9 cellular contexts compared by ENCODE assay signal in genomic region chr3:37974121-37974927, GRCh38. TPM values are rescaled to one million over a fixed set of nuclear protein-coding genes. Genes with fewer than 3 reads are reported as not detected.
DNase-seq lines count a peak whose midpoint lies in the region; ATAC-seq and TF ChIP-seq lines count a peak whose summit lies in the region.
"Had no signal": no experiment of that assay in that cellular context is flagged by ENCODE, and none has a peak within 500 bp of the region (broad histone marks: within the 10 kb centered on the region; RNA-seq: fewer than 3 reads in every experiment).

No MANE protein-coding gene starts in this region.

- peak; percentile 70 for TF ChIP-seq RAD21 in SK-N-SH (IDR thresholded peaks at IDR 0.05; ENCODE audit: low read length)

- intact Hi-C loops in CD4-positive, alpha-beta memory T cell (cut with micrococcal nuclease), result loop anchor here (1.0 kb wide), 5 partner anchors 29 to 681 kb away; partner anchors contain the start of gene XYLB
- intact Hi-C loops in left cardiac atrium (cut with DNase I), result no loop called here
- intact Hi-C loops in sigmoid colon (cut with DNase I), result no loop called here

- peak overlapping the region in 3 of 7 donors; percentile 59 to 84 (median 81) for H3K27ac Mint-ChIP-seq in CD4-positive, alpha-beta memory T cell
- no peak overlapping the region for H3K27ac Mint-ChIP-seq in activated naive CD8-positive, alpha-beta T cell treated with anti-CD3 and anti-CD28 coated beads, Interleukin-2, amount 10 ng/mL, durations not matched to agents 7 days and 5 days

- H3K9me3 Mint-ChIP-seq in CD4-positive, alpha-beta memory T cell, result no peaks in the 10 kb centered on the region
- H3K9me3 Mint-ChIP-seq in activated naive CD8-positive, alpha-beta T cell treated with anti-CD3 and anti-CD28 coated beads, Interleukin-2, amount 10 ng/mL, durations not matched to agents 7 days and 5 days, result no peaks in the 10 kb centered on the region

- no peak overlapping the region for H2AFZ ChIP-seq in SK-N-SH (ENCODE audit: low read depth)

- ATAC-seq in HG03378 (IDR thresholded peaks at IDR 0.05; ENCODE audit: unreplicated experiment) (peak; percentile 87), left cardiac atrium (peak; percentile 74 to 87), GM21717 (IDR thresholded peaks at IDR 0.05; ENCODE audit: unreplicated experiment) (no peak)
- peak; percentile 95 for ATAC-seq in activated naive CD8-positive, alpha-beta T cell treated with anti-CD3 and anti-CD28 coated beads, Interleukin-2, amount 10 ng/mL, durations not matched to agents 7 days and 5 days (ENCODE audit: low read depth)

- DNase-seq in CD4-positive, alpha-beta memory T cell, result peak; percentile 62 to 73 (median 69)
- DNase-seq in GM19238 (ENCODE audit: insufficient read length, low spot score) (peak; percentile 51), SK-N-SH (peak; percentile 78), left cardiac atrium (peak; percentile 63), sigmoid colon (no peak)
- DNase-seq in activated naive CD8-positive, alpha-beta T cell treated with anti-CD3 and anti-CD28 coated beads, Interleukin-2, amount 10 ng/mL, durations not matched to agents 7 days and 5 days, result peak; percentile 65

- H3K9me2 ChIP-seq in SK-N-SH, result no peaks in the 10 kb centered on the region

- H3K9ac ChIP-seq in SK-N-SH, result no peak overlapping the region

- H3K4me2 ChIP-seq in SK-N-SH, result no peak overlapping the region

- H3K4me3 Mint-ChIP-seq in CD4-positive, alpha-beta memory T cell, result no peak overlapping the region
- H3K4me3 Mint-ChIP-seq in activated naive CD8-positive, alpha-beta T cell treated with anti-CD3 and anti-CD28 coated beads, Interleukin-2, amount 10 ng/mL, durations not matched to agents 7 days and 5 days, result no peak overlapping the region

- no peak for TF ChIP-seq POLR2A in sigmoid colon (IDR thresholded peaks at IDR 0.05)

- TF ChIP-seq EP300 in SK-N-SH (IDR thresholded peaks at IDR 0.05; ENCODE audit: borderline replicate concordance in 1 of 2, low read depth in 1 of 2, low read length in 1 of 2) (no peak), sigmoid colon (IDR thresholded peaks at IDR 0.05) (no peak)

- no peaks in the 10 kb centered on the region for H3K36me3 Mint-ChIP-seq in CD4-positive, alpha-beta memory T cell
- no peaks in the 10 kb centered on the region for H3K36me3 Mint-ChIP-seq in activated naive CD8-positive, alpha-beta T cell treated with anti-CD3 and anti-CD28 coated beads, Interleukin-2, amount 10 ng/mL, durations not matched to agents 7 days and 5 days

- no peaks in the 10 kb centered on the region for H3K36me3 ChIP-seq in CD4-positive, alpha-beta memory T cell (ENCODE audit: insufficient read depth, low read length)
- peaks cover 35 to 44% of the 10 kb centered on the region in 2 experiments for H3K36me3 ChIP-seq in SK-N-SH (replicated peaks in 1 of 2; ENCODE audit: control insufficient read depth in 1 of 2, insufficient read depth in 2 of 2, low read length in 1 of 2)
- H3K36me3 ChIP-seq in sigmoid colon, result peaks cover 10 to 54% (median 21%) of the 10 kb centered on the region in 4 donors

- H3K79me2 ChIP-seq in SK-N-SH (ENCODE audit: insufficient read depth), result no peaks in the 10 kb centered on the region

- no peaks in the 10 kb centered on the region for H3K27me3 ChIP-seq in CD4-positive, alpha-beta memory T cell (ENCODE audit: insufficient read depth, low read length)
- no peaks in the 10 kb centered on the region for H3K27me3 ChIP-seq in SK-N-SH (ENCODE audit: insufficient read depth)
- no peaks in the 10 kb centered on the region for H3K27me3 ChIP-seq in sigmoid colon

- H3K4me3 ChIP-seq in CD4-positive, alpha-beta memory T cell (ENCODE audit: low read length in 2 of 2), result no peak overlapping the region
- H3K4me3 ChIP-seq in SK-N-SH (ENCODE audit: low read depth in 2 of 2, low read length in 1 of 2) (no peak overlapping the region; a peak in 1 of 4 replicates), sigmoid colon (no peak overlapping the region)
- H3K4me3 ChIP-seq: SK-N-MC had no signal

- H3F3A ChIP-seq in SK-N-SH (replicated peaks; ENCODE audit: insufficient read depth), result no peaks in the 10 kb centered on the region

- peaks cover 3 to 5% (median 4%) of the 10 kb centered on the region in 4 donors for H3K4me1 Mint-ChIP-seq in CD4-positive, alpha-beta memory T cell
- H3K4me1 Mint-ChIP-seq in activated naive CD8-positive, alpha-beta T cell treated with anti-CD3 and anti-CD28 coated beads, Interleukin-2, amount 10 ng/mL, durations not matched to agents 7 days and 5 days, result peaks cover 4% of the 10 kb centered on the region

- H3K27ac ChIP-seq in CD4-positive, alpha-beta memory T cell (ENCODE audit: low read depth, low read length), result no peak overlapping the region
- H3K27ac ChIP-seq in SK-N-SH (ENCODE audit: low read depth in 2 of 2, low read length in 1 of 2), result no peak overlapping the region
- H3K27ac ChIP-seq in sigmoid colon, result no peak overlapping the region
- H3K27ac ChIP-seq: SK-N-MC had no signal

- POLR2A ChIA-PET in CD4-positive, alpha-beta memory T cell (lab: Charles Lee; ENCODE audit: partially characterized antibody), result interaction anchor here (0.6 to 2.3 kb wide), 7 partner anchors 22 to 156 kb away, joined by 3 to 14 read pairs (median 8); partner anchors contain the start of gene DLEC1
- POLR2A ChIA-PET in SK-N-SH (lab: Yijun Ruan, JAX), result interaction anchor here (1.0 kb wide), 1 partner anchor 118 kb away, joined by 3 read pairs; no protein-coding TSS in a partner anchor
- POLR2A ChIA-PET in activated naive CD8-positive, alpha-beta T cell treated with anti-CD3 and anti-CD28 coated beads, Interleukin-2, amount 10 ng/mL, durations not matched to agents 7 days and 5 days (lab: Charles Lee), result interaction anchor here (1.5 kb wide), 2 partner anchors 19 to 23 kb away, joined by 3 to 4 read pairs; no protein-coding TSS in a partner anchor

- H3K27me3 Mint-ChIP-seq in CD4-positive, alpha-beta memory T cell, result peaks cover 0 to 2% of the 10 kb centered on the region in 2 donors
- no peaks in the 10 kb centered on the region for H3K27me3 Mint-ChIP-seq in activated naive CD8-positive, alpha-beta T cell treated with anti-CD3 and anti-CD28 coated beads, Interleukin-2, amount 10 ng/mL, durations not matched to agents 7 days and 5 days

- TF ChIP-seq CTCF in SK-N-SH (IDR thresholded peaks at IDR 0.05), result peak; percentile 83
- TF ChIP-seq CTCF in sigmoid colon (IDR thresholded peaks at IDR 0.05), result peak; percentile 41 to 63 (median 53)

- 94% methylated on average over 9 of the region's 9 CpGs for WGBS in SK-N-SH (ENCODE audit: low lambda C conversion rate)
- WGBS in sigmoid colon, 2 donors, result 63 to 77% methylated on average over 9 of the region's 9 CpGs

- no peaks in the 10 kb centered on the region for H3K4me1 ChIP-seq in CD4-positive, alpha-beta memory T cell (ENCODE audit: insufficient read depth, low read length)
- H3K4me1 ChIP-seq in SK-N-SH (ENCODE audit: control insufficient read depth in 1 of 2, insufficient read depth in 2 of 2, low read depth in 1 of 2, low read length in 1 of 2) (no peaks in the 10 kb centered on the region; a peak in 1 of 4 replicates), sigmoid colon (no peaks in the 10 kb centered on the region)

- no peaks in the 10 kb centered on the region for H3K9me3 ChIP-seq in CD4-positive, alpha-beta memory T cell (ENCODE audit: control insufficient read depth in 1 of 2, low read length in 2 of 2)
- H3K9me3 ChIP-seq in SK-N-SH (no peaks in the 10 kb centered on the region), sigmoid colon (no peaks in the 10 kb centered on the region)

- CTCF ChIA-PET in CD4-positive, alpha-beta memory T cell (lab: Charles Lee; ENCODE audit: partially characterized antibody), result interaction anchor here (0.6 to 11.7 kb wide), 37 partner anchors 10 to 699 kb away, joined by 3 to 146 read pairs (median 5); partner anchors contain the start of genes DLEC1 and XYLB
- CTCF ChIA-PET in SK-N-SH (lab: Yijun Ruan, JAX), result interaction anchor here (0.6 to 4.4 kb wide), 35 partner anchors 9 to 506 kb away, joined by 3 to 31 read pairs (median 4); no protein-coding TSS in a partner anchor

- H4K20me1 ChIP-seq in SK-N-SH (ENCODE audit: insufficient read depth), result no peaks in the 10 kb centered on the region

TF ChIP-seq in SK-N-SH, 30 proteins besides CTCF, POLR2A, EP300 and RAD21:
- TF ChIP-seq CHD2 (IDR thresholded peaks at IDR 0.05; ENCODE audit: low read length, partially characterized antibody), result no peak
- TF ChIP-seq SMC3 (IDR thresholded peaks at IDR 0.05; ENCODE audit: low read depth, low read length), result peak; percentile 40; the same call in 1 of the 2 replicates
- TF ChIP-seq PBX3 (IDR thresholded peaks at IDR 0.05), result peak; percentile 58
- no peak for TF ChIP-seq RFX5 (IDR thresholded peaks at IDR 0.05; ENCODE audit: low read length)

RNA-seq across cellular contexts. Expression of gene VILL, which starts 16.3 kb away (rescaled TPM):
- 10 to 100 TPM; 41.7 to 43.4 TPM for total RNA-seq in CD4-positive, alpha-beta memory T cell
- polyA plus RNA-seq in CD4-positive, alpha-beta memory T cell, result 10 to 100 TPM; 13.4 to 18.0 TPM
- polyA plus RNA-seq in SK-N-SH (2012; rRNA removed) (8.6 and 8.8 TPM in 2 replicates), sigmoid colon (100 to 1,000 TPM in 1 of 3 donors, 10 to 100 TPM in 2; 81.7 to 175 (median 97.0) TPM)
- 2.4 and 3.9 TPM in 2 replicates for polyA plus RNA-seq in SK-N-SH (2012; cell fraction: cytosol; rRNA removed)
- 28.7 and 29.0 TPM in 2 replicates for polyA plus RNA-seq in SK-N-SH (2012; cell fraction: nucleus; rRNA removed)
- total RNA-seq in activated naive CD8-positive, alpha-beta T cell treated with anti-CD3 and anti-CD28 coated beads, Interleukin-2, amount 10 ng/mL, durations not matched to agents 7 days and 5 days, result 10 to 100 TPM; 25.2 to 25.3 TPM
- total RNA-seq in left cardiac atrium (1 to 10 TPM; 6.1 to 6.2 TPM), sigmoid colon (1 to 10 TPM; 5.3 to 8.3 (median 6.6) TPM)

RNA-seq across cellular contexts. Expression of gene PLCD1, which starts 55.1 kb away (rescaled TPM):
- total RNA-seq in CD4-positive, alpha-beta memory T cell, result 10 to 100 TPM; 81.2 to 93.9 TPM
- polyA plus RNA-seq in CD4-positive, alpha-beta memory T cell, result 10 to 100 TPM; 38.4 to 41.2 TPM
- polyA plus RNA-seq in SK-N-SH (2012; rRNA removed), result 15.2 and 20.2 TPM in 2 replicates
- 7.3 and 10.6 TPM in 2 replicates for polyA plus RNA-seq in SK-N-SH (2012; cell fraction: cytosol; rRNA removed)
- polyA plus RNA-seq in SK-N-SH (2012; cell fraction: nucleus; rRNA removed), result 65.0 and 85.7 TPM in 2 replicates
- 10 to 100 TPM; 36.5 to 45.4 TPM for total RNA-seq in activated naive CD8-positive, alpha-beta T cell treated with anti-CD3 and anti-CD28 coated beads, Interleukin-2, amount 10 ng/mL, durations not matched to agents 7 days and 5 days
- total RNA-seq in left cardiac atrium, result 10 to 100 TPM; 10.8 to 12.3 TPM
- 10 to 100 TPM; 10.3 to 22.7 (median 14.2) TPM for total RNA-seq in sigmoid colon
- polyA plus RNA-seq in sigmoid colon, result 100 to 1,000 TPM in 1 of 3 donors, 10 to 100 TPM in 2; 29.0 to 139 (median 85.9) TPM
